8 cellular contexts compared by ENCODE assay signal in genomic region chr10:95242581-95243317, GRCh38. TPM values are rescaled to one million over a fixed set of nuclear protein-coding genes. Genes with fewer than 3 reads are reported as not detected.
DNase-seq lines count a peak whose midpoint lies in the region; ATAC-seq, FAIRE-seq and TF ChIP-seq lines count a peak whose summit lies in the region.
"Had no signal": no experiment of that assay in that cellular context is flagged by ENCODE, and none has a peak within 500 bp of the region (broad histone marks: within the 10 kb centered on the region; RNA-seq: fewer than 3 reads in every experiment).

No MANE protein-coding gene starts in this region.

- peaks cover 23% of the 10 kb centered on the region for H3K79me2 ChIP-seq in GM23338 (replicated peaks; ENCODE audit: insufficient read depth)

- TF ChIP-seq CTCF in D721Med (IDR thresholded peaks at IDR 0.05; ENCODE audit: insufficient read depth, missing control alignments), result peak; percentile 47
- TF ChIP-seq CTCF in GM23338 (conservative IDR thresholded peaks at IDR 0.05; ENCODE audit: low read depth in 2 of 2), result peak; percentile 83 to 96
- TF ChIP-seq CTCF in RWPE1 (conservative IDR thresholded peaks at IDR 0.05; ENCODE audit: low read depth), result peak; percentile 42
- TF ChIP-seq CTCF in neural crest cell (conservative IDR thresholded peaks at IDR 0.05), result peak; percentile 70

- H3K36me3 ChIP-seq in GM23338 (ENCODE audit: insufficient read depth), result peaks cover 45% of the 10 kb centered on the region

- H3K27me3 ChIP-seq in GM23338 (ENCODE audit: insufficient read depth), result no peaks in the 10 kb centered on the region

- H4K20me1 ChIP-seq in GM23338 (replicated peaks; ENCODE audit: insufficient read depth), result no peaks in the 10 kb centered on the region

- H3K27me3 Mint-ChIP-seq in GM23338 (ENCODE audit: insufficient read depth, low read depth, poor library complexity) (peaks cover 9% of the 10 kb centered on the region), neural crest cell (ENCODE audit: low read depth) (no peaks in the 10 kb centered on the region)

- ATAC-seq in GM23338, result peak; percentile 87
- no peak for ATAC-seq in HG03025 (IDR thresholded peaks at IDR 0.05; ENCODE audit: low FRiP score, unreplicated experiment)

- H2AFZ ChIP-seq in GM23338, result no peak overlapping the region

- CTCF ChIA-PET in RWPE1 (lab: Yijun Ruan, JAX), result interaction anchor here (0.5 to 1.9 kb wide), 20 partner anchors 29 to 605 kb away, joined by 3 to 9 read pairs (median 3); partner anchors contain the start of gene ACSM6

- H3K4me1 ChIP-seq in GM23338 (ENCODE audit: insufficient read depth), result peaks cover 15% of the 10 kb centered on the region

- DNase-seq in D721Med (ENCODE audit: insufficient read length, low spot score) (no peak), GM23338 (ENCODE audit: low spot score) (peak; percentile 86), RWPE1 (ENCODE audit: low spot score) (no peak), epidermal melanocyte (ENCODE audit: insufficient read length, low spot score) (peak; percentile 50), neural crest cell (ENCODE audit: low read depth, low spot score) (peak; percentile 62), NCI-H128 (lab: John Stamatoyannopoulos, UW; ENCODE audit: unreplicated experiment) (no peak)

- peaks cover 10% of the 10 kb centered on the region for H3K9me3 Mint-ChIP-seq in GM23338
- H3K9me3 Mint-ChIP-seq in neural crest cell, result no peaks in the 10 kb centered on the region

- no peak overlapping the region for H3K4me2 ChIP-seq in GM23338

- peaks cover 63% of the 10 kb centered on the region for H3K36me3 Mint-ChIP-seq in GM23338 (ENCODE audit: low read depth)
- peaks cover 3% of the 10 kb centered on the region for H3K36me3 Mint-ChIP-seq in neural crest cell (ENCODE audit: low read depth)

- no peak overlapping the region for H3K4me3 ChIP-seq in GM23338

- peaks cover 16% of the 10 kb centered on the region for H3K4me1 Mint-ChIP-seq in GM23338
- peaks cover 10% of the 10 kb centered on the region for H3K4me1 Mint-ChIP-seq in neural crest cell

- no peak for FAIRE-seq in D721Med (lab: Jason Lieb, UNC)

- H3K4me3 Mint-ChIP-seq in GM23338 (no peak overlapping the region), neural crest cell (no peak overlapping the region)

- H3F3A ChIP-seq in GM23338 (replicated peaks; ENCODE audit: low read depth), result 0 out of 2 replicates have a peak, but pooled peaks cover 18% of the 10 kb centered on the region

- H3K27ac Mint-ChIP-seq in GM23338 (peak overlapping the region; percentile 67), neural crest cell (ENCODE audit: unreplicated experiment) (no peak overlapping the region)

- H3K9me2 ChIP-seq in GM23338 (ENCODE audit: insufficient read depth), result no peaks in the 10 kb centered on the region

- H3K27ac ChIP-seq in GM23338 (ENCODE audit: low read depth) (peak overlapping the region; percentile 54), RWPE1 (peak overlapping the region; percentile 30)

- POLR2A ChIA-PET in RWPE1 (lab: Yijun Ruan, JAX; ENCODE audit: low non-redundant PET), result interaction anchor here (0.6 kb wide), 1 partner anchor 344 kb away, joined by 4 read pairs; no protein-coding TSS in a partner anchor

TF ChIP-seq in GM23338, 12 proteins besides CTCF, POLR2A, EP300 and RAD21 (continues in another document):
- TF ChIP-seq ETS1 (IDR thresholded peaks at IDR 0.05), result no peak
- no peak for TF ChIP-seq CREB1 (CRISPR knock-in tag; IDR thresholded peaks at IDR 0.05; ENCODE audit: low read depth)
- TF ChIP-seq NANOG (IDR thresholded peaks at IDR 0.05; ENCODE audit: borderline replicate concordance), result no peak
- TF ChIP-seq, protein P1, sequence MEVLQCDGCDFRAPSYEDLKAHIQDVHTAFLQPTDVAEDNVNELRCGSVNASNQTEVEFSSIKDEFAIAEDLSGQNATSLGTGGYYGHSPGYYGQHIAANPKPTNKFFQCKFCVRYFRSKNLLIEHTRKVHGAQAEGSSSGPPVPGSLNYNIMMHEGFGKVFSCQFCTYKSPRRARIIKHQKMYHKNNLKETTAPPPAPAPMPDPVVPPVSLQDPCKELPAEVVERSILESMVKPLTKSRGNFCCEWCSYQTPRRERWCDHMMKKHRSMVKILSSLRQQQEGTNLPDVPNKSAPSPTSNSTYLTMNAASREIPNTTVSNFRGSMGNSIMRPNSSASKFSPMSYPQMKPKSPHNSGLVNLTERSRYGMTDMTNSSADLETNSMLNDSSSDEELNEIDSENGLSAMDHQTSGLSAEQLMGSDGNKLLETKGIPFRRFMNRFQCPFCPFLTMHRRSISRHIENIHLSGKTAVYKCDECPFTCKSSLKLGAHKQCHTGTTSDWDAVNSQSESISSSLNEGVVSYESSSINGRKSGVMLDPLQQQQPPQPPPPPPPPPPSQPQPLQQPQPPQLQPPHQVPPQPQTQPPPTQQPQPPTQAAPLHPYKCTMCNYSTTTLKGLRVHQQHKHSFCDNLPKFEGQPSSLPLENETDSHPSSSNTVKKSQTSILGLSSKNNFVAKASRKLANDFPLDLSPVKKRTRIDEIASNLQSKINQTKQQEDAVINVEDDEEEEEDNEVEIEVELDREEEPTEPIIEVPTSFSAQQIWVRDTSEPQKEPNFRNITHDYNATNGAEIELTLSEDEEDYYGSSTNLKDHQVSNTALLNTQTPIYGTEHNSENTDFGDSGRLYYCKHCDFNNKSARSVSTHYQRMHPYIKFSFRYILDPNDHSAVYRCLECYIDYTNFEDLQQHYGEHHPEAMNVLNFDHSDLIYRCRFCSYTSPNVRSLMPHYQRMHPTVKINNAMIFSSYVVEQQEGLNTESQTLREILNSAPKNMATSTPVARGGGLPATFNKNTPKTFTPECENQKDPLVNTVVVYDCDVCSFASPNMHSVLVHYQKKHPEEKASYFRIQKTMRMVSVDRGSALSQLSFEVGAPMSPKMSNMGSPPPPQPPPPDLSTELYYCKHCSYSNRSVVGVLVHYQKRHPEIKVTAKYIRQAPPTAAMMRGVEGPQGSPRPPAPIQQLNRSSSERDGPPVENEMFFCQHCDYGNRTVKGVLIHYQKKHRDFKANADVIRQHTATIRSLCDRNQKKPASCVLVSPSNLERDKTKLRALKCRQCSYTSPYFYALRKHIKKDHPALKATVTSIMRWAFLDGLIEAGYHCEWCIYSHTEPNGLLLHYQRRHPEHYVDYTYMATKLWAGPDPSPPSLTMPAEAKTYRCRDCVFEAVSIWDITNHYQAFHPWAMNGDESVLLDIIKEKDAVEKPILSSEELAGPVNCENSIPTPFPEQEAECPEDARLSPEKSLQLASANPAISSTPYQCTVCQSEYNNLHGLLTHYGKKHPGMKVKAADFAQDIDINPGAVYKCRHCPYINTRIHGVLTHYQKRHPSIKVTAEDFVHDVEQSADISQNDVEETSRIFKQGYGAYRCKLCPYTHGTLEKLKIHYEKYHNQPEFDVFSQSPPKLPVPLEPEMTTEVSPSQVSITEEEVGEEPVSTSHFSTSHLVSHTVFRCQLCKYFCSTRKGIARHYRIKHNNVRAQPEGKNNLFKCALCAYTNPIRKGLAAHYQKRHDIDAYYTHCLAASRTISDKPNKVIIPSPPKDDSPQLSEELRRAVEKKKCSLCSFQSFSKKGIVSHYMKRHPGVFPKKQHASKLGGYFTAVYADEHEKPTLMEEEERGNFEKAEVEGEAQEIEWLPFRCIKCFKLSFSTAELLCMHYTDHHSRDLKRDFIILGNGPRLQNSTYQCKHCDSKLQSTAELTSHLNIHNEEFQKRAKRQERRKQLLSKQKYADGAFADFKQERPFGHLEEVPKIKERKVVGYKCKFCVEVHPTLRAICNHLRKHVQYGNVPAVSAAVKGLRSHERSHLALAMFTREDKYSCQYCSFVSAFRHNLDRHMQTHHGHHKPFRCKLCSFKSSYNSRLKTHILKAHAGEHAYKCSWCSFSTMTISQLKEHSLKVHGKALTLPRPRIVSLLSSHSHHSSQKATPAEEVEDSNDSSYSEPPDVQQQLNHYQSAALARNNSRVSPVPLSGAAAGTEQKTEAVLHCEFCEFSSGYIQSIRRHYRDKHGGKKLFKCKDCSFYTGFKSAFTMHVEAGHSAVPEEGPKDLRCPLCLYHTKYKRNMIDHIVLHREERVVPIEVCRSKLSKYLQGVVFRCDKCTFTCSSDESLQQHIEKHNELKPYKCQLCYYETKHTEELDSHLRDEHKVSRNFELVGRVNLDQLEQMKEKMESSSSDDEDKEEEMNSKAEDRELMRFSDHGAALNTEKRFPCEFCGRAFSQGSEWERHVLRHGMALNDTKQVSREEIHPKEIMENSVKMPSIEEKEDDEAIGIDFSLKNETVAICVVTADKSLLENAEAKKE (CRISPR knock-in tag; IDR thresholded peaks at IDR 0.05), result no peak
- TF ChIP-seq EZH2 (IDR thresholded peaks at IDR 0.05; ENCODE audit: low read depth, unreplicated experiment), result no peak
- no peak for TF ChIP-seq EZH2phosphoT487 (IDR thresholded peaks at IDR 0.05; ENCODE audit: unreplicated experiment)
- no peak for TF ChIP-seq POLR2AphosphoS5 (IDR thresholded peaks at IDR 0.05; ENCODE audit: low read depth)
- TF ChIP-seq ZNF331 (CRISPR knock-in tag; IDR thresholded peaks at IDR 0.05; ENCODE audit: low read depth), result no peak

RNA-seq across cellular contexts. Expression of gene PDLIM1, which starts 48.1 kb away (rescaled TPM):
- total RNA-seq in GM23338 (2014; rRNA removed; shearing (Covaris generic)), result 110 and 111 TPM in 2 replicates
- polyA plus RNA-seq in GM23338 (2016; fragmentation: Nextera tagmentation; extraction: Ambion mirVana), result 227 and 233 TPM in 2 replicates
- total RNA-seq in neural crest cell, result 20.9 and 26.2 TPM in 2 replicates

RNA-seq across cellular contexts. Expression of gene ACSM6, which starts 48.7 kb away (rescaled TPM):
- not detected in 2 replicates for total RNA-seq in GM23338 (2014; rRNA removed; shearing (Covaris generic))
- 0.65 and 0.90 TPM in 2 replicates for polyA plus RNA-seq in GM23338 (2016; fragmentation: Nextera tagmentation; extraction: Ambion mirVana)
- not detected in 2 replicates for total RNA-seq in neural crest cell
- total RNA-seq: pulmonary artery endothelial cell had no signal

Comparison
In these comparisons a context has a peak if more than half of its experiments do, and no peak if none do; other contexts are left out.
1. DNase-seq: peak in GM23338 (single experiment), epidermal melanocyte (single experiment) and neural crest cell (single experiment); none in D721Med (single experiment), RWPE1 (single experiment) and NCI-H128 (single experiment).
2. Peak in every context shown above with its lines, with median percentiles within 50 percentile points of each other: CTCF ChIP-seq.